22 cellular contexts compared by ENCODE assay signal in the genomic region with DNA sequence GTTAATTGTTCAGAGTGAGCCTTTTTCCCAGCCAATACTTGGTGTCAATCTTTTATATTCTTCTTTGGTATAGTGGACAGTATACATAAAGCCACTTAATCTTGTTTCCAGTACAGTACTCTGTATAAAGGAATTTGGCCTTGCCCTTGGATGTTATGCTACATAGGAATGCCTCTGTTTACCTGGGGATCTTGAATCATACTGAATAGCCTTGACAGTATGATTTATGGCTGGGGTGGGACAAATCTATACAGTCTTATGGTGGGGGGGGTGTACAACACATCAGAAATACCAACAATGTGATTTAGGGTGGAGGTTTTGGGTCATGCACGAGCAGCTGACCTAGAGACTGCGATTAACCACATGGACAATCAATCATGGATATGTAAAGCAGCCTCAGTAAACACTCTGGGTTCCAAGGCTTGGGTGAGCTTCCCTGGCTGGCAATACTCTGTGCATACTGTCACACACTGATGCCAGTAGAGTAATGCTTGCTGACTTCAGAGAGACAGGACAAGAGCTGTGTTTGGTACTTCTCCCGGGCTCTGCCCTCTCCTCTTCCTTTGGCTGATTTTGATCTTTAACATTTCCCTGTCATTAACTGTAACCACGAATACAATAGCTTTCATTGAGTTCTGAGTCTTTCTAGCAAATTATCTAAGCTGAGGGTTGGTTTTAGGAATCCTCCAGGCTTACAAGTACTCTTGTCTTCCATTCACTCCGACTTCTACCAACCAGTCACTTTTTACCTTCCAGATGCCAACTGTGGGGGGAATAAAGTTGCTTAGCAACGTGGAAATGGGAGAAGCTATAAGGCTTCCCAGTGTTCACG.
DNase-seq lines count a peak whose midpoint lies in the region; ATAC-seq, FAIRE-seq and TF ChIP-seq lines count a peak whose summit lies in the region.
"Had no signal": no experiment of that assay in that cellular context is flagged by ENCODE, and none has a peak within 500 bp of the region (broad histone marks: within the 10 kb centered on the region; RNA-seq: fewer than 3 reads in every experiment).

No MANE protein-coding gene starts in this region.

- peaks cover 23 to 59% of the 10 kb centered on the region in 2 experiments for H3K36me3 ChIP-seq in HepG2 (replicated peaks in 1 of 2; ENCODE audit: control insufficient read depth in 1 of 2, insufficient read depth in 2 of 2, low read length in 2 of 2)
- peaks cover 0 to 41% (median 30%) of the 10 kb centered on the region in 4 donors for H3K36me3 ChIP-seq in right lobe of liver

- H3K4me3 Mint-ChIP-seq in T-helper 17 cell: no peak overlapping the region
- H3K4me3 Mint-ChIP-seq in stimulated activated effector memory CD8-positive, alpha-beta T cell treated with anti-CD3 and anti-CD28 coated beads, Interleukin-12 subunit alpha, Interleukin-12 subunit beta, amount 100 ng/mL, for 72 hours: no peak overlapping the region
- H3K4me3 Mint-ChIP-seq: CD8-positive, alpha-beta memory T cell had no signal

- in situ Hi-C loops in HepG2 (cut with HindIII; ENCODE audit: extremely low pct_ligation_motif_present, low pct_unique_long_range_greater_than_20kb): no loop called here

- no peaks in the 10 kb centered on the region for H3K9me3 Mint-ChIP-seq in stimulated activated effector memory CD8-positive, alpha-beta T cell treated with anti-CD3 and anti-CD28 coated beads, Interleukin-12 subunit alpha, Interleukin-12 subunit beta, amount 100 ng/mL, for 72 hours
- H3K9me3 Mint-ChIP-seq: CD8-positive, alpha-beta memory T cell had no signal

- H3K9me3 ChIP-seq in HepG2 (ENCODE audit: low read length) (no peaks in the 10 kb centered on the region), right lobe of liver (no peaks in the 10 kb centered on the region), T-helper 17 cell (ENCODE audit: control insufficient read depth, low read length, poor library complexity, severe bottlenecking) (no peaks in the 10 kb centered on the region)
- H3K9me3 ChIP-seq: BLaER1 treated with 17β-estradiol and CSF1 and Interleukin-3, amounts not matched to agents 10 nM and 100 nM; Peyer's patch; SJSA1 had no signal

- H3K4me3 ChIP-seq in HepG2 (replicated peaks in 1 of 3; ENCODE audit: insufficient read depth in 1 of 3, low read depth in 2 of 3, low read length in 3 of 3) (no peak overlapping the region), right lobe of liver (no peak overlapping the region)
- H3K4me3 ChIP-seq: BLaER1 treated with 17β-estradiol and CSF1 and Interleukin-3, amounts not matched to agents 10 nM and 100 nM; Peyer's patch; SJSA1 had no signal

- CTCF ChIA-PET in HepG2 (lab: Yijun Ruan, JAX; ENCODE audit: low intra/inter-chr PET ratio, low total read pairs): no interaction called here

- no TSS peak for BruUV-seq in HepG2 (replicated peaks; lab: Mats Ljungman, UMichigan)

- peak overlapping the region; percentile 6 for H3K27ac Mint-ChIP-seq in T-helper 17 cell
- peak overlapping the region; percentile 53 for H3K27ac Mint-ChIP-seq in stimulated activated effector memory CD8-positive, alpha-beta T cell treated with anti-CD3 and anti-CD28 coated beads, Interleukin-12 subunit alpha, Interleukin-12 subunit beta, amount 100 ng/mL, for 72 hours

- TF ChIP-seq EP300 in HepG2 (IDR thresholded peaks at IDR 0.05; ENCODE audit: low read depth in 2 of 2, low read length in 2 of 2) (no peak), HepG2 (CRISPR knock-in tag; IDR thresholded peaks at IDR 0.05; ENCODE audit: borderline replicate concordance) (no peak)

- peaks cover 6% of the 10 kb centered on the region for H3K4me1 Mint-ChIP-seq in T-helper 17 cell
- no peaks in the 10 kb centered on the region for H3K4me1 Mint-ChIP-seq in stimulated activated effector memory CD8-positive, alpha-beta T cell treated with anti-CD3 and anti-CD28 coated beads, Interleukin-12 subunit alpha, Interleukin-12 subunit beta, amount 100 ng/mL, for 72 hours
- H3K4me1 Mint-ChIP-seq: CD8-positive, alpha-beta memory T cell had no signal

- no peaks in the 10 kb centered on the region for H3K27me3 ChIP-seq in HepG2 (ENCODE audit: control insufficient read depth in 1 of 2, insufficient read depth in 2 of 2, low read length in 2 of 2)
- no peaks in the 10 kb centered on the region for H3K27me3 ChIP-seq in right lobe of liver
- H3K27me3 ChIP-seq: BLaER1 treated with 17β-estradiol and CSF1 and Interleukin-3, amounts not matched to agents 10 nM and 100 nM; Peyer's patch; SJSA1 had no signal

- no peak overlapping the region for H3K9ac ChIP-seq in HepG2 (ENCODE audit: insufficient read depth, low read depth, low read length)
- H3K9ac ChIP-seq: BLaER1 treated with 17β-estradiol and CSF1 and Interleukin-3, amounts not matched to agents 10 nM and 100 nM; KMS-11 had no signal

- H4K20me1 ChIP-seq in HepG2 (ENCODE audit: insufficient read depth, low read length): no peaks in the 10 kb centered on the region

- no peak overlapping the region for H2AFZ ChIP-seq in HepG2 (ENCODE audit: low read length)

- 98% methylated on average over 7 of the region's 7 CpGs for WGBS in HepG2 (ENCODE audit: low lambda C conversion rate)
- 98% methylated on average over 5 of the region's 7 CpGs for WGBS in right lobe of liver (ENCODE audit: insufficient coverage, low coverage, low lambda C conversion rate, missing lambda C conversion rate)

- FAIRE-seq in HepG2 (lab: Jason Lieb, UNC): no peak
- FAIRE-seq: D721Med had no signal

- DNase-seq in HepG2 (ENCODE audit: low spot score): peak; percentile 14
- DNase-seq in right lobe of liver: no peak
- DNase-seq in T-helper 17 cell: no peak
- DNase-seq in foreskin melanocyte: peak; percentile 50
- no peak for DNase-seq in stimulated activated effector memory CD8-positive, alpha-beta T cell treated with anti-CD3 and anti-CD28 coated beads, Interleukin-12 subunit alpha, Interleukin-12 subunit beta, amount 100 ng/mL, for 72 hours (ENCODE audit: low spot score in 2 of 2)
- no peak for DNase-seq in stimulated activated CD4-positive, alpha-beta T cell treated with anti-CD3 and anti-CD28 coated beads, Interleukin-4, amount 100 ng/mL, for 24 hours
- no peak for DNase-seq in CD1c-positive myeloid dendritic cell (ENCODE audit: extremely low spot score)
- DNase-seq: 8988T; CD8-positive, alpha-beta memory T cell; EL; GF-D8; NCI-H1105; NCI-H146; NCI-H2029 treated with DMSO at 0.1 percent for 48 hours; NCI-H2171 treated with DMSO at 0.1 percent for 48 hours; NCI-H526; Peyer's patch had no signal

- no peak for TF ChIP-seq RAD21 in HepG2 (CRISPR knock-in tag; IDR thresholded peaks at IDR 0.05)

- peaks cover 23% of the 10 kb centered on the region for H3K36me3 Mint-ChIP-seq in T-helper 17 cell (ENCODE audit: low read depth)
- peaks cover 68% of the 10 kb centered on the region for H3K36me3 Mint-ChIP-seq in stimulated activated effector memory CD8-positive, alpha-beta T cell treated with anti-CD3 and anti-CD28 coated beads, Interleukin-12 subunit alpha, Interleukin-12 subunit beta, amount 100 ng/mL, for 72 hours

- H3K79me2 ChIP-seq in HepG2 (ENCODE audit: insufficient read depth, low read length): no peaks in the 10 kb centered on the region

- TF ChIP-seq CTCF in HepG2 (CRISPR knock-in tag; IDR thresholded peaks at IDR 0.05) (no peak), right lobe of liver (IDR thresholded peaks at IDR 0.05) (no peak)

- intact Hi-C loops in HepG2 (cut with micrococcal nuclease; ENCODE audit: unreplicated experiment): no loop called here
- intact Hi-C loops in right lobe of liver (cut with DNase I): no loop called here

- POLR2A ChIA-PET in HepG2 (lab: Yijun Ruan, JAX): no interaction called here

- no peaks in the 10 kb centered on the region for H3K27me3 Mint-ChIP-seq in T-helper 17 cell
- H3K27me3 Mint-ChIP-seq: CD8-positive, alpha-beta memory T cell had no signal

- ATAC-seq in HepG2 (no peak; the same call in 2 of the 3 replicates), right lobe of liver (no peak), T-helper 17 cell (no peak), HG03196 (IDR thresholded peaks at IDR 0.05; ENCODE audit: unreplicated experiment) (no peak)
- no peak for ATAC-seq in stimulated activated effector memory CD8-positive, alpha-beta T cell treated with anti-CD3 and anti-CD28 coated beads, Interleukin-12 subunit alpha, Interleukin-12 subunit beta, amount 100 ng/mL, for 72 hours

- H3K27ac ChIP-seq in HepG2 (ENCODE audit: extremely low read length, insufficient read depth, low read length): no peak overlapping the region
- H3K27ac ChIP-seq in right lobe of liver: no peak overlapping the region
- H3K27ac ChIP-seq: BLaER1 treated with 17β-estradiol and CSF1 and Interleukin-3, amounts not matched to agents 10 nM and 100 nM; KMS-11; Peyer's patch; SJSA1 had no signal

- TF ChIP-seq POLR2A in HepG2 (IDR thresholded peaks at IDR 0.05; ENCODE audit: insufficient read depth in 1 of 2, low read depth in 2 of 2, low read length in 2 of 2): no peak
- TF ChIP-seq POLR2A in right lobe of liver (IDR thresholded peaks at IDR 0.05): no peak

- H3K4me1 ChIP-seq in HepG2 (ENCODE audit: insufficient read depth, low read length) (no peaks in the 10 kb centered on the region), right lobe of liver (no peaks in the 10 kb centered on the region)
- H3K4me1 ChIP-seq: BLaER1 treated with 17β-estradiol and CSF1 and Interleukin-3, amounts not matched to agents 10 nM and 100 nM; Peyer's patch; SJSA1 had no signal

- no peak overlapping the region for H3K4me2 ChIP-seq in HepG2 (ENCODE audit: low read depth, low read length)
- H3K4me2 ChIP-seq: BLaER1 treated with 17β-estradiol and CSF1 and Interleukin-3, amounts not matched to agents 10 nM and 100 nM; KMS-11 had no signal

TF ChIP-seq in HepG2, 621 proteins besides CTCF, POLR2A, EP300 and RAD21 (continues in another document):
- TF ChIP-seq NR2F2 (IDR thresholded peaks at IDR 0.05; ENCODE audit: borderline replicate concordance, low read depth) (no peak), SP4 (CRISPR knock-in tag; IDR thresholded peaks at IDR 0.05) (no peak), TOE1 (CRISPR knock-in tag; IDR thresholded peaks at IDR 0.05) (no peak), ZNF274 (CRISPR knock-in tag; IDR thresholded peaks at IDR 0.05) (no peak)
- TF ChIP-seq, protein P1, sequence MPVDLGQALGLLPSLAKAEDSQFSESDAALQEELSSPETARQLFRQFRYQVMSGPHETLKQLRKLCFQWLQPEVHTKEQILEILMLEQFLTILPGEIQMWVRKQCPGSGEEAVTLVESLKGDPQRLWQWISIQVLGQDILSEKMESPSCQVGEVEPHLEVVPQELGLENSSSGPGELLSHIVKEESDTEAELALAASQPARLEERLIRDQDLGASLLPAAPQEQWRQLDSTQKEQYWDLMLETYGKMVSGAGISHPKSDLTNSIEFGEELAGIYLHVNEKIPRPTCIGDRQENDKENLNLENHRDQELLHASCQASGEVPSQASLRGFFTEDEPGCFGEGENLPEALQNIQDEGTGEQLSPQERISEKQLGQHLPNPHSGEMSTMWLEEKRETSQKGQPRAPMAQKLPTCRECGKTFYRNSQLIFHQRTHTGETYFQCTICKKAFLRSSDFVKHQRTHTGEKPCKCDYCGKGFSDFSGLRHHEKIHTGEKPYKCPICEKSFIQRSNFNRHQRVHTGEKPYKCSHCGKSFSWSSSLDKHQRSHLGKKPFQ (CRISPR knock-in tag; IDR thresholded peaks at IDR 0.05; ENCODE audit: insufficient replicate concordance): no peak

Comparison
In these comparisons a context has a peak if more than half of its experiments do, and no peak if none do; other contexts are left out.
1. DNase-seq: peak in HepG2 (single experiment) and foreskin melanocyte (single experiment); none in right lobe of liver (0 of 3), T-helper 17 cell (0 of 3), stimulated activated effector memory CD8-positive, alpha-beta T cell treated with anti-CD3 and anti-CD28 coated beads, Interleukin-12 subunit alpha, Interleukin-12 subunit beta, amount 100 ng/mL, for 72 hours (0 of 2), stimulated activated CD4-positive, alpha-beta T cell treated with anti-CD3 and anti-CD28 coated beads, Interleukin-4, amount 100 ng/mL, for 24 hours (single experiment) and CD1c-positive myeloid dendritic cell (single experiment).